Comparison of ENCODE assay signal across 21 cellular contexts in genomic region chr1:115307621-115308020, GRCh38. TPM values are rescaled to one million over a fixed set of nuclear protein-coding genes. Genes with fewer than 3 reads are reported as not detected.
"Had no signal": no experiment of that assay in that cellular context is flagged by ENCODE, and none has a peak within 500 bp of the region (broad histone marks: within the 10 kb centered on the region; RNA-seq: fewer than 3 reads in every experiment).

No MANE protein-coding gene starts in this region.

- H3K36me3 ChIP-seq: MG63, SJSA1 had no signal

- H3K4me3 ChIP-seq: MG63, SJSA1, SK-N-MC had no signal

- ATAC-seq: HepG2 had no signal

- H3K27me3 ChIP-seq: MG63, SJSA1 had no signal

- H3K27ac ChIP-seq: SJSA1, SK-N-MC had no signal

- DNase-seq: IMR-90, Karpas-422, KG1, MG63, NCI-H1092, NCI-H1105 treated with DMSO at 0.1 percent for 48 hours, NCI-H1417 treated with DMSO at 0.1 percent for 48 hours, NCI-H146, NCI-H1694 treated with DMSO at 0.1 percent for 48 hours, NCI-H1930, NCI-H2081, NCI-H2107, NCI-H2227 treated with DMSO at 0.1 percent for 48 hours, NCI-H524 treated with DMSO at 0.1 percent for 48 hours, NCI-H69, NCI-H774, RPMI8226, SHP77 treated with DMSO at 0.1 percent for 48 hours had no signal

- H3K9me3 ChIP-seq: MG63, SJSA1 had no signal

RNA-seq across cellular contexts. Expression of gene NGF, which starts 30.4 kb away (rescaled TPM):
- total RNA-seq: HepG2 had no signal
